ENCODE assay signal across 8 cellular contexts in the genomic region with DNA sequence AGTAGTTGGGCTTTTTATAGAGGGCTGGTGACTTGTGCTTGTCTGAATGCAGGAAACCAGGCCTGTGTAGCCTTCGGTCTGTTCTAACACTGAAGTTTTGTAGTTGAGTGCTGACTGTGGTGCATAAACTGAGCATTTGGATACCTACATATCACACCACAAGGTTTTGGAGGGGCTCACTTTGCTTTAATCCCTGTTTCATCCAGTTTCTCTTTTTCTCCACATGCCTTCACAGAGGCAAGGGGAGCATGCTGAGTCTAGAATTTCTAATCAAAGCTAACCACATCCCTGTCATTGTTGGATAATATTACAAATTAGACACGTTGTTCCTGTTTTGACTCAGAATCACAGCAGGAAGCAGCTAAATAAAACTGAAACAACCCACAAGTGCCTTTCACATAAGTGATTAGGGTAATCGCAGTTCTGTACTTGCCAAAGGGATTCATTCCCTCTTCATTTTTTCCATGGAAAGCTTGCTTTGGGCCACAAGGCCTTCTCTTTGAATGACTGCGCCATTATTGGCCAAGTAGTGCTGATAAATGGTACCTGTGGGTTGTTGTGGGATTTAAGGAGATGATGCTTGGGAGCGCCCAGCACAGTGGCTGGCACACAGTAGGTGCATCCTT. TPM values are rescaled to one million over a fixed set of nuclear protein-coding genes. Genes with fewer than 3 reads are reported as not detected.
DNase-seq lines count a peak whose midpoint lies in the region; ATAC-seq and TF ChIP-seq lines count a peak whose summit lies in the region.

No MANE protein-coding gene starts in this region.

- H3F3A ChIP-seq in DOHH2 (ENCODE audit: control insufficient read depth, insufficient read depth): peaks cover 9% of the 10 kb centered on the region; the same call in 1 of the 2 replicates

- H3K4me3 Mint-ChIP-seq in T-helper 17 cell: peak overlapping the region; percentile 81
- H3K4me3 Mint-ChIP-seq in mesothelial cell of epicardium: no peak overlapping the region
- no peak overlapping the region for H3K4me3 Mint-ChIP-seq in Caco-2 (ENCODE audit: unreplicated experiment)

- ATAC-seq in HG02759 (IDR thresholded peaks at IDR 0.05; ENCODE audit: unreplicated experiment): peak; percentile 13
- ATAC-seq in T-helper 17 cell: peak; percentile 60
- no peak for ATAC-seq in GM19467 (IDR thresholded peaks at IDR 0.05; ENCODE audit: unreplicated experiment)

- H3K9me2 ChIP-seq in DOHH2 (replicated peaks; ENCODE audit: control insufficient read depth, low read length): no peaks in the 10 kb centered on the region

- H3K4me1 ChIP-seq in DOHH2 (ENCODE audit: control insufficient read depth, low read length) (peaks cover 80% of the 10 kb centered on the region), Caco-2 (peaks cover 46% of the 10 kb centered on the region)

- peak overlapping the region; percentile 99 for H3K27ac Mint-ChIP-seq in T-helper 17 cell
- no peak overlapping the region for H3K27ac Mint-ChIP-seq in mesothelial cell of epicardium
- H3K27ac Mint-ChIP-seq in Caco-2 (ENCODE audit: unreplicated experiment): no peak overlapping the region

- H3K27me3 Mint-ChIP-seq in T-helper 17 cell (no peaks in the 10 kb centered on the region), mesothelial cell of epicardium (ENCODE audit: low read depth) (no peaks in the 10 kb centered on the region), Caco-2 (ENCODE audit: insufficient read depth, unreplicated experiment) (no peaks in the 10 kb centered on the region)

- H4K20me1 ChIP-seq in DOHH2 (ENCODE audit: control insufficient read depth, insufficient read depth, low read depth, low read length): no peaks in the 10 kb centered on the region

- peaks cover 9% of the 10 kb centered on the region for H3K79me2 ChIP-seq in DOHH2 (ENCODE audit: control insufficient read depth, low read length)

- intact Hi-C loops in Caco-2 (cut with micrococcal nuclease; ENCODE audit: unreplicated experiment): loop anchor here (5.0 kb wide), 1 partner anchor 38 kb away; no protein-coding TSS in a partner anchor

- TF ChIP-seq CTCF in DOHH2 (IDR thresholded peaks at IDR 0.05; ENCODE audit: low read depth, low read length, poor library complexity, severe bottlenecking): no peak
- no peak for TF ChIP-seq CTCF in fibroblast of pulmonary artery (IDR thresholded peaks at IDR 0.05; ENCODE audit: low read length, missing control alignments)
- no peak for TF ChIP-seq CTCF in mesothelial cell of epicardium (IDR thresholded peaks at IDR 0.05; ENCODE audit: unreplicated experiment)
- TF ChIP-seq CTCF in Caco-2 (IDR thresholded peaks at IDR 0.05; ENCODE audit: insufficient read depth in 1 of 2, low read depth in 1 of 2, low read length in 1 of 2, severe bottlenecking in 1 of 2, unreplicated experiment in 1 of 2): no peak

- POLR2A ChIA-PET in Caco-2 (lab: Charles Lee): no interaction called here

- CTCF ChIA-PET in Caco-2 (lab: Charles Lee): no interaction called here

- H3K9me3 ChIP-seq in DOHH2 (ENCODE audit: control insufficient read depth, insufficient read depth, low read length) (peaks cover 4% of the 10 kb centered on the region; the same call in 1 of the 2 replicates), T-helper 17 cell (ENCODE audit: control insufficient read depth, low read length, poor library complexity, severe bottlenecking) (no peaks in the 10 kb centered on the region), Caco-2 (no peaks in the 10 kb centered on the region)

- BruUV-seq in Caco-2 (replicated peaks; lab: Mats Ljungman, UMichigan): no TSS peak

- peaks cover 82% of the 10 kb centered on the region for H3K36me3 ChIP-seq in DOHH2 (ENCODE audit: control insufficient read depth, low read length)
- H3K36me3 ChIP-seq in Caco-2 (ENCODE audit: control insufficient read depth, insufficient read depth, low read length): peaks cover 12% of the 10 kb centered on the region

- no peak for DNase-seq in T-helper 17 cell
- peak; percentile 47 for DNase-seq in fibroblast of pulmonary artery (ENCODE audit: low read depth)
- DNase-seq in mesothelial cell of epicardium (ENCODE audit: low spot score in 2 of 2, unreplicated experiment in 2 of 2): no peak
- DNase-seq in GOT3 (lab: John Stamatoyannopoulos, UW): no peak
- no peak for DNase-seq in Caco-2

- peaks cover 17% of the 10 kb centered on the region for H3K36me3 Mint-ChIP-seq in T-helper 17 cell (ENCODE audit: low read depth)
- H3K36me3 Mint-ChIP-seq in mesothelial cell of epicardium: peaks cover 29% of the 10 kb centered on the region
- peaks cover 96% of the 10 kb centered on the region for H3K36me3 Mint-ChIP-seq in Caco-2 (ENCODE audit: insufficient read depth, unreplicated experiment)

- peak overlapping the region; percentile 84 for H3K27ac ChIP-seq in DOHH2 (ENCODE audit: low read depth, low read length)

- H3K9me3 Mint-ChIP-seq in mesothelial cell of epicardium: peaks cover 5% of the 10 kb centered on the region
- peaks cover 6% of the 10 kb centered on the region for H3K9me3 Mint-ChIP-seq in Caco-2 (ENCODE audit: unreplicated experiment)

- H3K4me3 ChIP-seq in DOHH2 (ENCODE audit: low read length) (peak overlapping the region; percentile 42), fibroblast of pulmonary artery (replicated peaks; ENCODE audit: low read depth, low read length) (no peak overlapping the region), Caco-2 (ENCODE audit: low read depth, low read length) (no peak overlapping the region)

- H3K4me1 Mint-ChIP-seq in T-helper 17 cell: peaks cover 75% of the 10 kb centered on the region
- H3K4me1 Mint-ChIP-seq in mesothelial cell of epicardium: peaks cover 25% of the 10 kb centered on the region
- peaks cover 41% of the 10 kb centered on the region for H3K4me1 Mint-ChIP-seq in Caco-2 (ENCODE audit: low read depth, unreplicated experiment)

- H3K27me3 ChIP-seq in DOHH2 (ENCODE audit: control insufficient read depth, low read length) (no peaks in the 10 kb centered on the region), Caco-2 (replicated peaks; ENCODE audit: control insufficient read depth, insufficient read depth, low read length) (no peaks in the 10 kb centered on the region)

- peak overlapping the region; percentile 64 for H3K4me2 ChIP-seq in DOHH2 (ENCODE audit: low read length)

RNA-seq across cellular contexts. Expression of a gene that starts 48.9 kb away (rescaled TPM):
- 10 to 100 TPM; 58.4 to 74.5 TPM for total RNA-seq in T-helper 17 cell
- 14.6 to 15.8 TPM (median 15.6 TPM) in 3 replicates for total RNA-seq in mesothelial cell of epicardium
- total RNA-seq in Caco-2 (2022): 40.5 and 41.9 TPM in 2 replicates
